8 cellular contexts compared by ENCODE assay signal in the genomic region with DNA sequence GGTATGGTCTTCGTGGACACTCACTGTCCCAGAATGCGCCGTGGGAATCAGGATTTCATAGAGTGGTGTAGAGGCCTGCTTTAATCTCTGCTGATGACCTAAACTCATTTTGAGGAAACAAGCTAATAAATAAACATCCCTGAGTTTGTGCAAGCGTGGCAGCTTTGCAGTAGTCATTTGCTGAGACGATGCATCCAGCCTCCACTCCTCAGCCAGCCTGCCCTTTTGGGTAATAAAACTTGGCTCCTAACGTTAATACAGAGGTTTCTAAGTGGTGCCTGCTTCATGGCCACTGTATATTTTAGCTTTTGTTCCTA. TPM values are rescaled to one million over a fixed set of nuclear protein-coding genes. Genes with fewer than 3 reads are reported as not detected.
A peak's percentile ranks its signal among the peaks of the same experiment; 100 is the strongest.
DNase-seq lines count a peak whose midpoint lies in the region; ATAC-seq, FAIRE-seq and TF ChIP-seq lines count a peak whose summit lies in the region.

No MANE protein-coding gene starts in this region.

- no peak overlapping the region for H3K27ac ChIP-seq in ACC112 (ENCODE audit: low read depth, low read length)
- H3K27ac ChIP-seq in HUES6 (ENCODE audit: low read depth, low read length), result no peak overlapping the region

- peak overlapping the region in 3 of 5 experiments; percentile 69 to 89 (median 79) for H3K27ac Mint-ChIP-seq in brain

- H3K9me3 Mint-ChIP-seq in brain, result peaks cover 0 to 8% (median 3%) of the 10 kb centered on the region in 5 experiments

- H3K9me3 ChIP-seq in HUES6 (ENCODE audit: control insufficient read depth, insufficient read depth, low read depth, low read length) (no peaks in the 10 kb centered on the region), mononuclear cell (ENCODE audit: low read depth, low read length) (no peaks in the 10 kb centered on the region)

- peaks cover 4% of the 10 kb centered on the region for H3K27me3 Mint-ChIP-seq in brain

- no peaks in the 10 kb centered on the region for H3K36me3 ChIP-seq in ACC112 (ENCODE audit: insufficient read depth, low read length)
- 0 out of 2 replicates have a peak, but pooled peaks cover 9% of the 10 kb centered on the region for H3K36me3 ChIP-seq in HUES6 (ENCODE audit: control insufficient read depth, insufficient read depth, low read length)

- FAIRE-seq in D721Med (lab: Jason Lieb, UNC), result no peak

- DNase-seq in D721Med (ENCODE audit: insufficient read length, low spot score), result no peak
- DNase-seq in ureter (ENCODE audit: low spot score), result no peak
- DNase-seq in SW480 (ENCODE audit: low spot score), result no peak

- peaks cover 40% of the 10 kb centered on the region for H3K79me2 ChIP-seq in ACC112 (ENCODE audit: control insufficient read depth, insufficient read depth, low read length, unreplicated experiment)

- H3K4me3 ChIP-seq in ACC112 (ENCODE audit: low read depth, low read length) (peak overlapping the region; percentile 83), HUES6 (ENCODE audit: low read depth, low read length) (peak overlapping the region; percentile 68), mononuclear cell (ENCODE audit: low read length) (peak overlapping the region; percentile 69)

- peak overlapping the region; percentile 67 for H3K9ac ChIP-seq in HUES6 (ENCODE audit: low read length)

- TF ChIP-seq CTCF in brain (conservative IDR thresholded peaks at IDR 0.05) (no peak), D721Med (IDR thresholded peaks at IDR 0.05; ENCODE audit: insufficient read depth, missing control alignments) (no peak)

- no peak overlapping the region for H2AFZ ChIP-seq in ACC112 (ENCODE audit: low read length, unreplicated experiment)

- no peak for ATAC-seq in HG03439 (IDR thresholded peaks at IDR 0.05; ENCODE audit: unreplicated experiment)

- H3K27me3 ChIP-seq in ACC112 (ENCODE audit: insufficient read depth, low read length), result no peaks in the 10 kb centered on the region
- peaks cover 21% of the 10 kb centered on the region for H3K27me3 ChIP-seq in HUES6 (ENCODE audit: control insufficient read depth, insufficient read depth, low read length)
- H3K27me3 ChIP-seq in mononuclear cell (ENCODE audit: insufficient read depth, low read length), result no peaks in the 10 kb centered on the region

- H3K4me1 Mint-ChIP-seq in brain, result peaks cover 68% of the 10 kb centered on the region

- H3K4me1 ChIP-seq in ACC112 (ENCODE audit: control insufficient read depth, insufficient read depth, low read length, unreplicated experiment) (peaks cover 19% of the 10 kb centered on the region), HUES6 (ENCODE audit: control insufficient read depth, insufficient read depth, low read length) (peaks cover 23% of the 10 kb centered on the region), mononuclear cell (ENCODE audit: insufficient read depth, low read length) (peaks cover 35% of the 10 kb centered on the region)

- H3K4me3 Mint-ChIP-seq in brain, result peak overlapping the region; percentile 83 to 92 (median 86)

- peaks cover 54% of the 10 kb centered on the region for H3K36me3 Mint-ChIP-seq in brain

RNA-seq across cellular contexts. Expression of a gene that starts 1.3 kb away (rescaled TPM):
- polyA plus RNA-seq in brain (ENCODE audit: insufficient read depth, low read depth, low replicate concordance), result 2.7 TPM
- total RNA-seq in mononuclear cell, result 19.4 TPM
- 15.4 TPM for total RNA-seq in ureter

RNA-seq across cellular contexts. Expression of a gene that starts 1.5 kb away (rescaled TPM):
- polyA plus RNA-seq in brain (ENCODE audit: insufficient read depth, low read depth, low replicate concordance), result 1.1 TPM
- total RNA-seq in mononuclear cell (1.5 TPM), ureter (3.2 TPM)
